ENCODE assay signal across 20 cellular contexts in the genomic region with DNA sequence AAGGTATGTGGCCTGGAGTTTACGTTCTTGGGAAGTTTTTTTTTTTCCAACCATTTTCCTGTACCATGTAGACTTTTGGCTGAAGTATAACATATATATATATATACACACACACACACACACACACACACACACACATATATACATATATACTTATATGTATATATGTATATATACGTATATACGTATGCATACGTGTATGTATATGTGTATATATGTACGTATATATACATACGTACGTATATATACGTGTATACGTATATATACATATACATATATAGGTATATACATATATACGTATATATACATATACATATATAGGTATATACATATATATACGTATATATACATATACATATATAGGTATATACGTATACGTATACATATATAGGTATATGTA. TPM values are rescaled to one million over a fixed set of nuclear protein-coding genes. Genes with fewer than 3 reads are reported as not detected.
DNase-seq lines count a peak whose midpoint lies in the region; FAIRE-seq lines count a peak whose summit lies in the region.
"Had no signal": no experiment of that assay in that cellular context is flagged by ENCODE, and none has a peak within 500 bp of the region (broad histone marks: within the 10 kb centered on the region; RNA-seq: fewer than 3 reads in every experiment).

No MANE protein-coding gene starts in this region.

- H3K4me3 Mint-ChIP-seq in immature natural killer cell = no peak overlapping the region
- H3K4me3 Mint-ChIP-seq: CD4-positive, CD25-positive, alpha-beta regulatory T cell; CD8-positive, alpha-beta memory T cell had no signal

- H3K27me3 Mint-ChIP-seq in immature natural killer cell (ENCODE audit: low read depth in 3 of 3) = peaks cover 0 to 8% (median 2%) of the 10 kb centered on the region in 3 donors

- H3K27ac Mint-ChIP-seq in immature natural killer cell = no peak overlapping the region
- H3K27ac Mint-ChIP-seq: CD4-positive, CD25-positive, alpha-beta regulatory T cell; CD8-positive, alpha-beta memory T cell had no signal

- DNase-seq in frontal cortex (ENCODE audit: low spot score in 2 of 2) = no peak
- no peak for DNase-seq in activated CD8-positive, alpha-beta memory T cell treated with anti-CD3 and anti-CD28 coated beads for 24 hours
- DNase-seq in NCI-H1092 (lab: John Stamatoyannopoulos, UW) = no peak
- no peak for DNase-seq in immature natural killer cell
- DNase-seq: ACHN; BE2C; C1 segment of cervical spinal cord; CD4-positive, CD25-positive, alpha-beta regulatory T cell; CD8-positive, alpha-beta memory T cell; COR-L47; DMS 273 treated with DMSO at 0.1 percent for 48 hours; DMS79; GF-D8; GM23248 had no signal

- H3K9me3 Mint-ChIP-seq in immature natural killer cell = peaks cover 0 to 5% (median 0%) of the 10 kb centered on the region in 6 donors

- FAIRE-seq in G401.6 (lab: Jason Lieb, UNC) (peak; percentile 74), TTC549 (lab: Jason Lieb, UNC) (peak; percentile 96), frontal cortex (lab: Jason Lieb, UNC) (peak; percentile 91)

- peaks cover 0 to 4% (median 0%) of the 10 kb centered on the region in 3 donors for H3K36me3 Mint-ChIP-seq in immature natural killer cell
- H3K36me3 Mint-ChIP-seq: CD4-positive, CD25-positive, alpha-beta regulatory T cell had no signal

- H3K4me1 Mint-ChIP-seq in immature natural killer cell = no peaks in the 10 kb centered on the region
- H3K4me1 Mint-ChIP-seq: CD4-positive, CD25-positive, alpha-beta regulatory T cell; CD8-positive, alpha-beta memory T cell had no signal

RNA-seq across cellular contexts. Expression of a gene that starts 18.9 kb away (rescaled TPM):
- 0.41 TPM for total RNA-seq in frontal cortex
- under 1 TPM in 2 of 3 donors, not detected in 1; 0.32 to 0.39 TPM for polyA plus RNA-seq in immature natural killer cell
- total RNA-seq: A172, Daoy, GM23248, H4, HT1080 had no signal
- polyA plus RNA-seq: GM23248 had no signal
